In genomic region chr20:31594558-31595379, GRCh38 we compare ENCODE assay signal across 12 cellular contexts. TPM values are rescaled to one million over a fixed set of nuclear protein-coding genes. Genes with fewer than 3 reads are reported as not detected.
A peak's percentile ranks its signal among the peaks of the same experiment; 100 is the strongest.
DNase-seq lines count a peak whose midpoint lies in the region; ATAC-seq and TF ChIP-seq lines count a peak whose summit lies in the region.
"Had no signal": no experiment of that assay in that cellular context is flagged by ENCODE, and none has a peak within 500 bp of the region (broad histone marks: within the 10 kb centered on the region; RNA-seq: fewer than 3 reads in every experiment).

No MANE protein-coding gene starts in this region.

- TF ChIP-seq POLR2A in thyroid gland (IDR thresholded peaks at IDR 0.05), result no peak

- intact Hi-C loops in thyroid gland (cut with DNase I), result no loop called here

- no peak for ATAC-seq in T-cell (replicated peaks in 1 of 4)
- ATAC-seq in GM18520 (IDR thresholded peaks at IDR 0.05; ENCODE audit: unreplicated experiment), result no peak

- H3K9ac ChIP-seq in liver (ENCODE audit: low read depth in 1 of 2, low read length in 2 of 2), result no peak overlapping the region

- no peak overlapping the region for H3K4me3 ChIP-seq in liver (ENCODE audit: low read depth in 1 of 3, low read length in 3 of 3)
- H3K4me3 ChIP-seq in thyroid gland (replicated peaks in 1 of 3), result no peak overlapping the region
- H3K4me3 ChIP-seq: dorsolateral prefrontal cortex had no signal

- no peaks in the 10 kb centered on the region for H3K9me3 Mint-ChIP-seq in T-cell
- H3K9me3 Mint-ChIP-seq: activated T-cell treated with anti-CD3 and anti-CD28 coated beads, Interleukin-2, amount 50 U/mL, for 24 hours; T-helper 1 cell treated with Interleukin-12 subunit alpha and Interleukin-12 subunit beta and Interleukin-4 antibody, amounts not matched to agents 30 μg/mL and 1 μg/mL, for 36 hours had no signal

- WGBS in liver, result 85% methylated on average over 11 of the region's 11 CpGs
- 81 to 82% methylated on average over 10 to 11 of the region's 11 CpGs for WGBS in thyroid gland, 2 donors

- no peak for TF ChIP-seq CTCF in liver (IDR thresholded peaks at IDR 0.05; ENCODE audit: low read depth, low read length, missing input control)
- TF ChIP-seq CTCF in thyroid gland (IDR thresholded peaks at IDR 0.05), result no peak

- H3K4me1 ChIP-seq in liver (ENCODE audit: control insufficient read depth in 4 of 4, insufficient read depth in 4 of 4, low read length in 3 of 4) (peaks cover 8 to 21% (median 13%) of the 10 kb centered on the region in 4 donors), thyroid gland (peaks cover 29 to 64% of the 10 kb centered on the region in 2 donors)

- DNase-seq in NCI-H748 (lab: John Stamatoyannopoulos, UW; ENCODE audit: unreplicated experiment), result peak; percentile 92
- peak; percentile 67 for DNase-seq in dermis blood vessel endothelial cell
- DNase-seq in thyroid gland, result no peak
- no peak for DNase-seq in T-cell
- DNase-seq in 8988T, result no peak
- DNase-seq in D341Med (ENCODE audit: low spot score), result no peak
- DNase-seq: activated T-cell treated with anti-CD3 and anti-CD28 coated beads, Interleukin-2, amount 50 U/mL, for 24 hours; dorsolateral prefrontal cortex; NCI-H2029 had no signal

- no peak for TF ChIP-seq RAD21 in liver (IDR thresholded peaks at IDR 0.05)

- POLR2A ChIA-PET in T-cell (lab: Charles Lee), result no interaction called here

- H3K4me1 Mint-ChIP-seq in T-cell, result no peaks in the 10 kb centered on the region

- H3K27ac Mint-ChIP-seq in T-cell, result no peak overlapping the region
- H3K27ac Mint-ChIP-seq: activated T-cell treated with anti-CD3 and anti-CD28 coated beads, Interleukin-2, amount 50 U/mL, for 24 hours; T-helper 1 cell treated with Interleukin-12 subunit alpha and Interleukin-12 subunit beta and Interleukin-4 antibody, amounts not matched to agents 30 μg/mL and 1 μg/mL, for 36 hours had no signal

- H3K27ac ChIP-seq in liver (ENCODE audit: low read depth in 1 of 2, low read length in 2 of 2) (peak overlapping the region in 1 of 2 donors; percentile 41), thyroid gland (peak overlapping the region; percentile 82 to 95 (median 94))

- CTCF ChIA-PET in T-cell (lab: Charles Lee), result interaction anchor here in 1 of 2 donors (0.5 kb wide), 2 partner anchors 8 to 39 kb away, joined by 4 read pairs; no protein-coding TSS in a partner anchor

- peaks cover 0 to 2% of the 10 kb centered on the region in 2 donors for H3K27me3 Mint-ChIP-seq in T-cell

- H3K9me3 ChIP-seq in liver (ENCODE audit: control insufficient read depth in 4 of 4, low read length in 3 of 4), result no peaks in the 10 kb centered on the region
- no peaks in the 10 kb centered on the region for H3K9me3 ChIP-seq in thyroid gland

- H3K36me3 ChIP-seq in liver (ENCODE audit: control insufficient read depth in 4 of 4, insufficient read depth in 3 of 4, low read depth in 1 of 4, low read length in 3 of 4) (no peaks in the 10 kb centered on the region), thyroid gland (no peaks in the 10 kb centered on the region)

- H3K27me3 ChIP-seq in liver (ENCODE audit: control insufficient read depth in 4 of 4, insufficient read depth in 4 of 4, low read length in 3 of 4), result no peaks in the 10 kb centered on the region
- H3K27me3 ChIP-seq in thyroid gland, result no peaks in the 10 kb centered on the region
- H3K27me3 ChIP-seq: dorsolateral prefrontal cortex had no signal

- no peaks in the 10 kb centered on the region for H3K36me3 Mint-ChIP-seq in T-cell

- H3K4me3 Mint-ChIP-seq in T-cell, result no peak overlapping the region
- H3K4me3 Mint-ChIP-seq: activated T-cell treated with anti-CD3 and anti-CD28 coated beads, Interleukin-2, amount 50 U/mL, for 24 hours; T-helper 1 cell treated with Interleukin-12 subunit alpha and Interleukin-12 subunit beta and Interleukin-4 antibody, amounts not matched to agents 30 μg/mL and 1 μg/mL, for 36 hours had no signal

TF ChIP-seq in liver, 16 proteins besides CTCF, POLR2A, EP300 and RAD21:
- TF ChIP-seq NR2F2 (IDR thresholded peaks at IDR 0.05) (peak; percentile 75), SP1 (IDR thresholded peaks at IDR 0.05) (peak; percentile 30), ATF3 (IDR thresholded peaks at IDR 0.05) (no peak), HNF4A (conservative IDR thresholded peaks at IDR 0.05) (no peak), GABPA (IDR thresholded peaks at IDR 0.05 in 1 of 2, conservative IDR thresholded peaks at IDR 0.05 in 1 of 2) (no peak), JUND (IDR thresholded peaks at IDR 0.05) (no peak)

RNA-seq across cellular contexts. Expression of gene ID1, which starts 10.3 kb away (rescaled TPM):
- total RNA-seq in dermis blood vessel endothelial cell, result 768 and 1,287 TPM in 2 replicates
- 100 to 1,000 TPM in 1 of 2 donors, 10 to 100 TPM in 1; 46.4 to 117 TPM for total RNA-seq in liver
- polyA plus RNA-seq in liver, result 10 to 100 TPM; 33.9 to 96.1 TPM
- 1,000 to 10,000 TPM; 1,083 to 1,350 (median 1,205) TPM for total RNA-seq in thyroid gland
- total RNA-seq in T-cell, result 10 to 100 TPM in 1 of 5 donors, 1 to 10 TPM in 4; 1.4 to 11.2 (median 2.2) TPM

RNA-seq across cellular contexts. Expression of gene COX4I2, which starts 42.9 kb away (rescaled TPM):
- total RNA-seq in dermis blood vessel endothelial cell (not detected in 2 replicates), liver (under 1 TPM in 1 of 2 donors, not detected in 1; 0.59 TPM), thyroid gland (1 to 10 TPM; 1.1 to 4.8 (median 3.4) TPM), T-cell (not detected)
- under 1 TPM; 0.35 to 0.81 TPM for polyA plus RNA-seq in liver

Comparison
In these comparisons a context has a peak if more than half of its experiments do, and no peak if none do; other contexts are left out.
1. DNase-seq: peak in NCI-H748 (single experiment) and dermis blood vessel endothelial cell (single experiment); none in thyroid gland (0 of 2), T-cell (0 of 34), 8988T (single experiment) and D341Med (single experiment).